Comparison of ENCODE assay signal across 24 cellular contexts in the genomic region with DNA sequence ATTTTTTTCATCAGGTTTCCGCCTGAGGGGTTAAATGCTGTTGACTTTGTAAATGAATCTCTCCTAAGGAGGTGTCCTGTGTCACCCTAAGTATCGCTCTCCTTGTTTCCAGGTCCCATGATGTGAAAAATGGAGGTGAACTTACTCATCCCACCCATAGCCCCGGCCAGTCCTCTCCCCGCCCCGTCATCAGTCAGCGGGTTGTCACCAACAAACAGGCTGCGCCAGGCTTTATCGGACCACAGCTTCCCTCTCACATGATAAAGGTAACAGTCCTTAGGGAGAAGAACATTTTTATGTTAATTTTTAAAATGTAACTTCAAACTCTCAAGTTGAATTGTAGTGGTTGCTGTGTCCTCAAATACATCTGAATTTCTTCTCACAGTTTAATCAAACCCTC. TPM values are rescaled to one million over a fixed set of nuclear protein-coding genes. Genes with fewer than 3 reads are reported as not detected.
DNase-seq lines count a peak whose midpoint lies in the region; ATAC-seq, FAIRE-seq and TF ChIP-seq lines count a peak whose summit lies in the region.
"Had no signal": no experiment of that assay in that cellular context is flagged by ENCODE, and none has a peak within 500 bp of the region (broad histone marks: within the 10 kb centered on the region; RNA-seq: fewer than 3 reads in every experiment).

No MANE protein-coding gene starts in this region.

- no peak overlapping the region for H2AFZ ChIP-seq in K562 (ENCODE audit: low read depth, low read length)

- H3K27ac ChIP-seq in K562 (ENCODE audit: extremely low read depth, low read depth, low read length) = no peak overlapping the region
- H3K27ac ChIP-seq: 22Rv1; A549; BLaER1 treated with 17β-estradiol and CSF1 and Interleukin-3, amounts not matched to agents 10 nM and 100 nM; C4-2B had no signal

- no peak overlapping the region for H3K4me3 ChIP-seq in K562
- H3K4me3 ChIP-seq: A549; BLaER1 treated with 17β-estradiol and CSF1 and Interleukin-3, amounts not matched to agents 10 nM and 100 nM had no signal

- no peak for FAIRE-seq in K562 (lab: Jason Lieb, UNC)
- FAIRE-seq: A549, D721Med, G401.6, GM12891, GM19239 had no signal

- H3K36me3 ChIP-seq in K562 (ENCODE audit: control insufficient read depth, insufficient read depth, low read length) = peaks cover 93% of the 10 kb centered on the region

- no peaks in the 10 kb centered on the region for H4K20me1 ChIP-seq in K562 (replicated peaks; ENCODE audit: control insufficient read depth, insufficient read depth, low read length)

- 90% methylated on average over 8 of the region's 8 CpGs for WGBS in K562 (ENCODE audit: insufficient coverage, low coverage, missing lambda C conversion rate)

- no peaks in the 10 kb centered on the region; the same call in 1 of the 2 replicates for H3K9me3 ChIP-seq in K562 (replicated peaks; ENCODE audit: control insufficient read depth, insufficient read depth, low read depth, low read length)
- H3K9me3 ChIP-seq: A549; BLaER1 treated with 17β-estradiol and CSF1 and Interleukin-3, amounts not matched to agents 10 nM and 100 nM; Caco-2 had no signal

- ATAC-seq in activated CD8-positive, alpha-beta memory T cell treated with anti-CD3 and anti-CD28 coated beads, Interleukin-2, amount 10 ng/mL, durations not matched to agents 7 days and 5 days = no peak
- ATAC-seq in K562 = peak; percentile 37; the same call in 1 of the 3 replicates
- ATAC-seq: A549; CD8-positive, alpha-beta T cell had no signal

- BruUV-seq in K562 (replicated peaks; lab: Mats Ljungman, UMichigan) = no TSS peak

- POLR2A ChIA-PET in K562 (lab: Yijun Ruan, JAX) = interaction anchor here (1.1 kb wide), 1 partner anchor 11 kb away, joined by 3 read pairs; no protein-coding TSS in a partner anchor

- no peaks in the 10 kb centered on the region for H3K4me1 ChIP-seq in K562 (replicated peaks in 1 of 2; ENCODE audit: control insufficient read depth in 2 of 2, insufficient read depth in 2 of 2, low read length in 2 of 2)
- H3K4me1 ChIP-seq: A549, Caco-2 had no signal

- peak overlapping the region; percentile 28 for H3K27ac Mint-ChIP-seq in activated CD8-positive, alpha-beta memory T cell treated with anti-CD3 and anti-CD28 coated beads, Interleukin-2, amount 10 ng/mL, durations not matched to agents 7 days and 5 days
- no peak overlapping the region for H3K27ac Mint-ChIP-seq in endothelial cell (ENCODE audit: unreplicated experiment)
- H3K27ac Mint-ChIP-seq: B cell; CD4-positive, alpha-beta T cell; CD8-positive, alpha-beta T cell had no signal

- H3K27me3 ChIP-seq in K562 (ENCODE audit: control insufficient read depth in 2 of 2, insufficient read depth in 2 of 2, low read length in 2 of 2) = no peaks in the 10 kb centered on the region
- H3K27me3 ChIP-seq: BLaER1 treated with 17β-estradiol and CSF1 and Interleukin-3, amounts not matched to agents 10 nM and 100 nM had no signal

- no peaks in the 10 kb centered on the region for H3K79me2 ChIP-seq in K562 (ENCODE audit: control insufficient read depth, insufficient read depth, low read length)

- no peak overlapping the region for H3K9ac ChIP-seq in K562 (ENCODE audit: insufficient read depth in 1 of 2, low read depth in 2 of 2, low read length in 2 of 2)
- H3K9ac ChIP-seq: BLaER1 treated with 17β-estradiol and CSF1 and Interleukin-3, amounts not matched to agents 10 nM and 100 nM had no signal

- H3K4me3 Mint-ChIP-seq in activated CD8-positive, alpha-beta memory T cell treated with anti-CD3 and anti-CD28 coated beads, Interleukin-2, amount 10 ng/mL, durations not matched to agents 7 days and 5 days = no peak overlapping the region
- peak overlapping the region; percentile 84 for H3K4me3 Mint-ChIP-seq in endothelial cell (ENCODE audit: unreplicated experiment)
- H3K4me3 Mint-ChIP-seq: B cell; CD4-positive, alpha-beta T cell; CD8-positive, alpha-beta T cell had no signal

- TF ChIP-seq CTCF in K562 (IDR thresholded peaks at IDR 0.05 in 2 of 3, conservative IDR thresholded peaks at IDR 0.05 in 1 of 3; ENCODE audit: insufficient read depth in 2 of 3, low read depth in 1 of 3, low read length in 3 of 3) (no peak), endothelial cell (IDR thresholded peaks at IDR 0.05; ENCODE audit: unreplicated experiment) (no peak)

- in situ Hi-C loops in K562 (cut with MboI) = no loop called here

- intact Hi-C loops in K562 (cut with micrococcal nuclease) = no loop called here
- intact Hi-C loops in posterior vena cava (cut with DNase I) = no loop called here

- CTCF ChIA-PET in activated CD8-positive, alpha-beta memory T cell treated with anti-CD3 and anti-CD28 coated beads, Interleukin-2, amount 10 ng/mL, durations not matched to agents 7 days and 5 days (lab: Charles Lee) = no interaction called here
- CTCF ChIA-PET in K562 (lab: Yijun Ruan, JAX; ENCODE audit: low intra/inter-chr PET ratio) = no interaction called here

- peaks cover 17% of the 10 kb centered on the region for H3K4me1 Mint-ChIP-seq in activated CD8-positive, alpha-beta memory T cell treated with anti-CD3 and anti-CD28 coated beads, Interleukin-2, amount 10 ng/mL, durations not matched to agents 7 days and 5 days
- no peaks in the 10 kb centered on the region for H3K4me1 Mint-ChIP-seq in endothelial cell (ENCODE audit: unreplicated experiment)
- H3K4me1 Mint-ChIP-seq: B cell had no signal

- TF ChIP-seq POLR2A in K562 (conservative IDR thresholded peaks at IDR 0.05) = no peak

- no peak for DNase-seq in activated CD8-positive, alpha-beta memory T cell treated with anti-CD3 and anti-CD28 coated beads, Interleukin-2, amount 10 ng/mL, durations not matched to agents 7 days and 5 days
- no peak for DNase-seq in activated CD8-positive, alpha-beta memory T cell treated with anti-CD3 and anti-CD28 coated beads, Interleukin-2, amount 50 U/mL, for 48 hours
- DNase-seq in K562 (ENCODE audit: extremely low read depth in 1 of 4, low spot score in 3 of 4) (peak in 1 of 4 experiments; percentile 7), endothelial cell (ENCODE audit: low spot score) (no peak), posterior vena cava (ENCODE audit: low spot score) (peak; percentile 46), NCI-H524 treated with DMSO at 0.1 percent for 48 hours (lab: John Stamatoyannopoulos, UW) (no peak), NCI-H345 (lab: John Stamatoyannopoulos, UW) (no peak)
- DNase-seq in stimulated activated CD4-positive, alpha-beta T cell treated with anti-CD3 and anti-CD28 coated beads, Interleukin-4, amount 100 ng/mL, for 24 hours = no peak
- DNase-seq: AML-193; Caco-2; Calu3; CD4-positive, alpha-beta T cell; CD8-positive, alpha-beta T cell; DMS79 treated with DMSO at 0.1 percent for 48 hours; GF-D8 had no signal

- H3K27me3 Mint-ChIP-seq in activated CD8-positive, alpha-beta memory T cell treated with anti-CD3 and anti-CD28 coated beads, Interleukin-2, amount 10 ng/mL, durations not matched to agents 7 days and 5 days = no peaks in the 10 kb centered on the region
- no peaks in the 10 kb centered on the region for H3K27me3 Mint-ChIP-seq in endothelial cell (ENCODE audit: unreplicated experiment)
- H3K27me3 Mint-ChIP-seq: B cell; CD4-positive, alpha-beta T cell had no signal

- H3K9me3 Mint-ChIP-seq in activated CD8-positive, alpha-beta memory T cell treated with anti-CD3 and anti-CD28 coated beads, Interleukin-2, amount 10 ng/mL, durations not matched to agents 7 days and 5 days (ENCODE audit: low read depth) = no peaks in the 10 kb centered on the region
- no peaks in the 10 kb centered on the region for H3K9me3 Mint-ChIP-seq in endothelial cell (ENCODE audit: unreplicated experiment)
- H3K9me3 Mint-ChIP-seq: CD4-positive, alpha-beta T cell; CD8-positive, alpha-beta T cell had no signal

- no peak for TF ChIP-seq RAD21 in K562 (CRISPR knock-in tag; conservative IDR thresholded peaks at IDR 0.05 in 1 of 2, IDR thresholded peaks at IDR 0.05 in 1 of 2)

- no peaks in the 10 kb centered on the region for H3K9me1 ChIP-seq in K562 (ENCODE audit: control insufficient read depth, insufficient read depth, low read length)

- H3K36me3 Mint-ChIP-seq in activated CD8-positive, alpha-beta memory T cell treated with anti-CD3 and anti-CD28 coated beads, Interleukin-2, amount 10 ng/mL, durations not matched to agents 7 days and 5 days = peaks cover 51% of the 10 kb centered on the region
- H3K36me3 Mint-ChIP-seq in endothelial cell (ENCODE audit: low read depth, unreplicated experiment) = peaks cover 48% of the 10 kb centered on the region

- H3K4me2 ChIP-seq in K562 (ENCODE audit: insufficient read depth, low read length) = no peak overlapping the region
- H3K4me2 ChIP-seq: A549; BLaER1 treated with 17β-estradiol and CSF1 and Interleukin-3, amounts not matched to agents 10 nM and 100 nM had no signal

- no peak for TF ChIP-seq EP300 in K562 (IDR thresholded peaks at IDR 0.05; ENCODE audit: low read length)

TF ChIP-seq in K562, 482 proteins besides CTCF, POLR2A, EP300 and RAD21 (continues in another document):
- TF ChIP-seq ZNF76 (CRISPR knock-in tag; IDR thresholded peaks at IDR 0.05; ENCODE audit: borderline replicate concordance) (no peak), MEIS2 (IDR thresholded peaks at IDR 0.05; ENCODE audit: partially characterized antibody) (peak; percentile 48), ZNF24 (IDR thresholded peaks at IDR 0.05) (no peak), CEBPB (tag; IDR thresholded peaks at IDR 0.05) (no peak)

RNA-seq across cellular contexts. Expression of a gene that starts 42.9 kb away (rescaled TPM):
- 10 to 100 TPM; 16.0 to 16.2 TPM for total RNA-seq in activated CD8-positive, alpha-beta memory T cell treated with anti-CD3 and anti-CD28 coated beads, Interleukin-2, amount 10 ng/mL, durations not matched to agents 7 days and 5 days
- 26.4 and 32.0 TPM in 2 replicates for total RNA-seq in K562 (2011; cell fraction: chromatin; rRNA removed; ENCODE audit: low replicate concordance)
- 12.8 and 13.8 TPM in 2 replicates for total RNA-seq in K562 (2011; cell fraction: nucleolus; rRNA removed)
- 19.7 and 25.3 TPM in 2 replicates for total RNA-seq in K562 (2011; cell fraction: nucleoplasm; rRNA removed)
- 5.4 and 8.2 TPM in 2 replicates for total RNA-seq in K562 (2014; rRNA removed)
- total RNA-seq in K562 (2014; rRNA removed; fragmentation: Illumina TruSeq; extraction: Trizol) = 7.4 and 8.2 TPM in 2 replicates
- total RNA-seq in K562 (2015; rRNA removed; fragmentation: Illumina TruSeq; extraction: Trizol) = 6.6 and 7.0 TPM in 2 replicates
- total RNA-seq in K562 (2021) = 15.3 and 16.1 TPM in 2 replicates
- 4.8 and 6.3 TPM in 2 replicates for polyA plus RNA-seq in K562 (2011; rRNA removed)
- 3.6 and 3.9 TPM in 2 replicates for polyA plus RNA-seq in K562 (2011; cell fraction: cytosol; rRNA removed)
- polyA plus RNA-seq in K562 (2011; cell fraction: nucleus; rRNA removed) = 10.5 and 13.4 TPM in 2 replicates
- polyA plus RNA-seq in K562 (2012) = 7.5 and 8.2 TPM in 2 replicates
- polyA plus RNA-seq in K562 (2014; fragmentation: Illumina TruSeq; extraction: Trizol) = 11.2 and 12.7 TPM in 2 replicates
- polyA plus RNA-seq in K562 (2014; fragmentation: Nextera tagmentation; extraction: Ambion mirVana) = 1 to 10 TPM; 2.1 to 4.1 TPM
- polyA plus RNA-seq in K562 (2014; rRNA removed) = 6.0 and 7.2 TPM in 2 replicates
- 7.5 and 9.2 TPM in 2 replicates for polyA minus RNA-seq in K562 (2011; rRNA and poly(A)+ RNA removed)
- polyA minus RNA-seq in K562 (2011; cell fraction: cytosol; rRNA and poly(A)+ RNA removed) = 7.7 and 9.3 TPM in 2 replicates
- 4.6 and 5.9 TPM in 2 replicates for polyA minus RNA-seq in K562 (2011; cell fraction: nucleus; rRNA and poly(A)+ RNA removed)
- total RNA-seq in endothelial cell (ENCODE audit: unreplicated experiment) = 16.2 TPM
- 10 to 100 TPM in 1 of 2 donors, 1 to 10 TPM in 1; 8.3 to 11.2 TPM for total RNA-seq in posterior vena cava
